Comparison of ENCODE assay signal across 9 cellular contexts in genomic region chr7:152313879-152314604, GRCh38.
DNase-seq lines count a peak whose midpoint lies in the region; ATAC-seq and TF ChIP-seq lines count a peak whose summit lies in the region.
"Had no signal": no experiment of that assay in that cellular context is flagged by ENCODE, and none has a peak within 500 bp of the region (broad histone marks: within the 10 kb centered on the region; RNA-seq: fewer than 3 reads in every experiment).

No MANE protein-coding gene starts in this region.

- ATAC-seq in DND-41 (ENCODE audit: insufficient read depth, low read depth) (0 out of 3 replicates have a peak, but pooled peaks have one; percentile 42), T-cell (replicated peaks in 1 of 4) (peak in 2 of 4 experiments; percentile 37 to 80), heart right ventricle (peak in 7 of 8 donors; percentile 71 to 92 (median 87)), thoracic aorta (ENCODE audit: insufficient number of reproducible peaks, low FRiP score, low read depth) (peak; percentile 76), GM21528 (IDR thresholded peaks at IDR 0.05; ENCODE audit: low FRiP score, unreplicated experiment) (no peak), GM18873 (IDR thresholded peaks at IDR 0.05; ENCODE audit: low FRiP score, unreplicated experiment) (no peak)

- no peak overlapping the region for H3K9ac ChIP-seq in DND-41 (ENCODE audit: low read depth, low read length)

- H3K36me3 ChIP-seq in DND-41 (ENCODE audit: insufficient read depth, low read length) (peaks cover 51% of the 10 kb centered on the region), heart right ventricle (peaks cover 0 to 28% (median 6%) of the 10 kb centered on the region in 9 donors), thoracic aorta (peaks cover 7% of the 10 kb centered on the region)

- H3K27ac ChIP-seq in DND-41 (ENCODE audit: low read length) = no peak overlapping the region
- peak overlapping the region in 5 of 10 donors; percentile 7 to 69 (median 39) for H3K27ac ChIP-seq in heart right ventricle
- H3K27ac ChIP-seq in thoracic aorta = no peak overlapping the region
- H3K27ac ChIP-seq: neutrophil had no signal

- 39 to 54% methylated on average over 1 of the region's 1 CpG for WGBS in heart right ventricle, 2 donors

- H3K27me3 ChIP-seq in DND-41 (ENCODE audit: insufficient read depth, low read length, poor library complexity) = no peaks in the 10 kb centered on the region
- H3K27me3 ChIP-seq in heart right ventricle = no peaks in the 10 kb centered on the region
- H3K27me3 ChIP-seq in thoracic aorta (replicated peaks; ENCODE audit: insufficient read depth) = no peaks in the 10 kb centered on the region
- H3K27me3 ChIP-seq: neutrophil had no signal

- CTCF ChIA-PET in T-cell (lab: Charles Lee) = interaction anchor here in 1 of 2 donors (1.5 kb wide), 1 partner anchor 393 kb away, joined by 3 read pairs; no protein-coding TSS in a partner anchor

- H3K27ac Mint-ChIP-seq in T-cell = peak overlapping the region in 1 of 2 donors; percentile 53

- H2AFZ ChIP-seq in DND-41 (ENCODE audit: low read depth, low read length) = no peak overlapping the region

- peak overlapping the region in 2 of 3 donors; percentile 1 for H3K4me3 Mint-ChIP-seq in T-cell

- peaks cover 33 to 41% (median 39%) of the 10 kb centered on the region in 3 donors for H3K4me1 Mint-ChIP-seq in T-cell

- H3K27me3 Mint-ChIP-seq in T-cell = no peaks in the 10 kb centered on the region

- H4K20me1 ChIP-seq in DND-41 (ENCODE audit: insufficient read depth, low read length) = peaks cover 3% of the 10 kb centered on the region

- peaks cover 53% of the 10 kb centered on the region for H3K79me2 ChIP-seq in DND-41 (ENCODE audit: insufficient read depth, low read length)

- DNase-seq in DND-41 (no peak), NCI-H1417 (lab: John Stamatoyannopoulos, UW) (peak; percentile 65 to 96 (median 80)), T-cell (peak in 8 of 34 experiments; percentile 2 to 24 (median 10)), heart right ventricle (peak in 1 of 2 donors; percentile 62), thoracic aorta (ENCODE audit: low spot score) (no peak)
- no peak for DNase-seq in activated effector memory CD4-positive, alpha-beta T cell treated with anti-CD3 and anti-CD28 coated beads, Interleukin-2, amount 50 U/mL, for 16 hours

- intact Hi-C loops in heart right ventricle (cut with DNase I) = no loop called here

- H3K36me3 Mint-ChIP-seq in T-cell = peaks cover 19% of the 10 kb centered on the region

- H3K4me3 ChIP-seq in DND-41 (ENCODE audit: low read depth in 1 of 2, low read length in 2 of 2) (no peak overlapping the region), heart right ventricle (peak overlapping the region in 2 of 10 donors; percentile 2 to 7), thoracic aorta (peak overlapping the region; percentile 12)

- H3K4me1 ChIP-seq in DND-41 (ENCODE audit: insufficient read depth, low read length) (peaks cover 3% of the 10 kb centered on the region; the same call in 1 of the 2 replicates), heart right ventricle (peaks cover 0 to 43% (median 36%) of the 10 kb centered on the region in 9 donors), thoracic aorta (ENCODE audit: control insufficient read depth in 1 of 2, low read depth in 2 of 2) (peaks cover 10 to 33% of the 10 kb centered on the region in 2 donors)

- POLR2A ChIA-PET in T-cell (lab: Charles Lee) = interaction anchor here in 1 of 2 donors (0.6 kb wide), 1 partner anchor 238 kb away, joined by 4 read pairs; no protein-coding TSS in a partner anchor

- H3K9me3 ChIP-seq in DND-41 (ENCODE audit: insufficient read depth, low read length, severe bottlenecking) = no peaks in the 10 kb centered on the region
- no peaks in the 10 kb centered on the region for H3K9me3 ChIP-seq in heart right ventricle
- H3K9me3 ChIP-seq in thoracic aorta = no peaks in the 10 kb centered on the region
- H3K9me3 ChIP-seq: neutrophil had no signal

- no peaks in the 10 kb centered on the region for H3K9me3 Mint-ChIP-seq in T-cell

- TF ChIP-seq CTCF in DND-41 (IDR thresholded peaks at IDR 0.05; ENCODE audit: borderline replicate concordance, extremely low read depth, low read length, poor library complexity, severe bottlenecking) (no peak), heart right ventricle (IDR thresholded peaks at IDR 0.05) (no peak), thoracic aorta (IDR thresholded peaks at IDR 0.05) (no peak)

- H3K4me2 ChIP-seq in DND-41 (ENCODE audit: insufficient read depth, low read length) = no peak overlapping the region

Comparison
In these comparisons a context has a peak if more than half of its experiments do, and no peak if none do; other contexts are left out.
1. ATAC-seq: peak in DND-41 (single experiment), heart right ventricle (7 of 8) and thoracic aorta (single experiment); none in GM21528 (single experiment) and GM18873 (single experiment).
2. DNase-seq: peak in NCI-H1417 (3 of 3); none in DND-41 (single experiment), thoracic aorta (single experiment) and activated effector memory CD4-positive, alpha-beta T cell treated with anti-CD3 and anti-CD28 coated beads, Interleukin-2, amount 50 U/mL, for 16 hours (single experiment).